13 cellular contexts compared by ENCODE assay signal in the genomic region with DNA sequence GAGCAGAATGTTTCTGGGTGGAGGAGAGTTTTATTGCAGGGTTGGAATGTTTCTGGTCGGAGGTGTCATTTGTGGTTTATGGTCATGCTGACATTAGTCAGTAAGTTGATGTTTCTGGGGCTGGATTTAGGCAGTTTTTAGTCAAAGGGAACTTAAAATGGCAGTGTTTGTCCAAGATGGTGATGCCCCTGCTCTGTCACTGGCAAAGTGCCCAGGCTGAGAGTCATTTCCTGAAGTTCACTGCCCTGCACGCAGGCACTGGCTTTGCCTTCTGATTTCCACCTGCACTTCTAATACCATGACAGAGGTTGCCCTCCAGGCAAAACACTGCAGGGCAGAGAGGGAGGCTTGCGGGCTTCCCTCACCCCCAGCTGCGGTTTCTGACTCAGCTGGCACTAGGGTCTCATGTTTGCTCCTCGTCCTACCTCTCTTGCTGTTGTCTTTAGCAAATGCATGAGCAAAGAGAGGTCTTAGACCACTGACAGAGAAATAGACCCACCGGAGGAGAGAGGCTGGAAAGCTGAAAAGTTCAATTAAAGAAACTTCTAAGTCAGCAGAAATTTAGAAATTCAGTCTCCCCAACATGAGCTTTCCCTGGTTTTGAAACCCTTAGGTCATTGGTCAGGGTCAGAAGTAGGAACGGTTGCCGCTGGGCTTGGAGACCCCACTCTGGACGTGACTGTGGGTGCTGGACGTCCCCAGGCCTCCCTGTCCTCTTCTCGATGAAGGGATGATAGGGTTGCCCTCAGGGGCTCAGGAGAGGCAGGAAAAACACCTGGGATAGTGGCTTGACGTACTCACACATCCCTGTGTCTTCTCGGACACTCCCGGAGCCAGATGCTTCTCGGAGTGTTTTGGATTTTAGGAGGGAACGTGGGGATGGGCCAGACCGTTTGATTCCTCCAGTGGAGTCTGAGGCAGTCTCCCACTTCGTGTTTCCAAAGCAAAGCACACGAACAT. TPM values are rescaled to one million over a fixed set of nuclear protein-coding genes. Genes with fewer than 3 reads are reported as not detected.
DNase-seq lines count a peak whose midpoint lies in the region; ATAC-seq and TF ChIP-seq lines count a peak whose summit lies in the region.
"Had no signal": no experiment of that assay in that cellular context is flagged by ENCODE, and none has a peak within 500 bp of the region (broad histone marks: within the 10 kb centered on the region; RNA-seq: fewer than 3 reads in every experiment).

No MANE protein-coding gene starts in this region.

- peak; percentile 59 for DNase-seq in activated CD4-positive, alpha-beta memory T cell treated with anti-CD3 and anti-CD28 coated beads for 36 hours
- DNase-seq in activated CD4-positive, alpha-beta memory T cell treated with anti-CD3 and anti-CD28 coated beads, Interleukin-2, amount 10 ng/mL, durations not matched to agents 7 days and 5 days, result no peak
- DNase-seq in MG63, result peak; percentile 92
- peak; percentile 34 to 86 for DNase-seq in cardiac fibroblast (ENCODE audit: low read depth in 2 of 2)
- DNase-seq in retinal pigment epithelial cell (ENCODE audit: low read depth), result peak; percentile 66
- DNase-seq in Kasumi-1 (lab: John Stamatoyannopoulos, UW), result no peak
- no peak for DNase-seq in uterus
- DNase-seq: right cardiac atrium; stimulated activated naive B cell treated with anti-CD40 and anti-IgM and Interleukin-4, amounts not matched to agents 10 μg/mL and 1 μg/mL and 100 μg/mL, for 72 hours; WERI-Rb-1 had no signal

- no peak overlapping the region for H3K4me3 ChIP-seq in MG63
- H3K4me3 ChIP-seq in cardiac fibroblast (replicated peaks in 1 of 2; ENCODE audit: low read depth in 2 of 2, low read length in 2 of 2), result no peak overlapping the region
- no peak overlapping the region for H3K4me3 ChIP-seq in retinal pigment epithelial cell (ENCODE audit: low read length)
- H3K4me3 ChIP-seq in uterus, result no peak overlapping the region

- no peaks in the 10 kb centered on the region for H3K27me3 ChIP-seq in MG63
- no peaks in the 10 kb centered on the region for H3K27me3 ChIP-seq in uterus

- no peak overlapping the region for H3K27ac ChIP-seq in uterus
- H3K27ac ChIP-seq: WERI-Rb-1 had no signal

- no peak for TF ChIP-seq POLR2A in uterus (IDR thresholded peaks at IDR 0.05)

- ATAC-seq in GM21423 (IDR thresholded peaks at IDR 0.05; ENCODE audit: unreplicated experiment), result no peak
- ATAC-seq: right cardiac atrium had no signal

- CTCF ChIA-PET in activated CD4-positive, alpha-beta memory T cell treated with anti-CD3 and anti-CD28 coated beads for 36 hours (lab: Charles Lee), result no interaction called here
- CTCF ChIA-PET in activated CD4-positive, alpha-beta memory T cell treated with anti-CD3 and anti-CD28 coated beads, Interleukin-2, amount 10 ng/mL, durations not matched to agents 7 days and 5 days (lab: Charles Lee), result no interaction called here

- H3K36me3 ChIP-seq in MG63, result no peaks in the 10 kb centered on the region
- no peaks in the 10 kb centered on the region for H3K36me3 ChIP-seq in uterus
- H3K36me3 ChIP-seq: WERI-Rb-1 had no signal

- no peak overlapping the region for H3K4me3 Mint-ChIP-seq in activated CD4-positive, alpha-beta memory T cell treated with anti-CD3 and anti-CD28 coated beads for 36 hours
- H3K4me3 Mint-ChIP-seq in activated CD4-positive, alpha-beta memory T cell treated with anti-CD3 and anti-CD28 coated beads, Interleukin-2, amount 10 ng/mL, durations not matched to agents 7 days and 5 days, result no peak overlapping the region
- H3K4me3 Mint-ChIP-seq: B cell; brain; stimulated activated naive B cell treated with anti-CD40 and anti-IgM and Interleukin-4, amounts not matched to agents 10 μg/mL and 1 μg/mL and 100 μg/mL, for 72 hours had no signal

- no peaks in the 10 kb centered on the region for H3K4me1 Mint-ChIP-seq in activated CD4-positive, alpha-beta memory T cell treated with anti-CD3 and anti-CD28 coated beads for 36 hours (ENCODE audit: low read depth)
- H3K4me1 Mint-ChIP-seq in activated CD4-positive, alpha-beta memory T cell treated with anti-CD3 and anti-CD28 coated beads, Interleukin-2, amount 10 ng/mL, durations not matched to agents 7 days and 5 days, result no peaks in the 10 kb centered on the region
- H3K4me1 Mint-ChIP-seq: B cell had no signal

- H3K27ac Mint-ChIP-seq in activated CD4-positive, alpha-beta memory T cell treated with anti-CD3 and anti-CD28 coated beads for 36 hours, result no peak overlapping the region
- H3K27ac Mint-ChIP-seq in activated CD4-positive, alpha-beta memory T cell treated with anti-CD3 and anti-CD28 coated beads, Interleukin-2, amount 10 ng/mL, durations not matched to agents 7 days and 5 days, result no peak overlapping the region
- H3K27ac Mint-ChIP-seq: B cell; brain; stimulated activated naive B cell treated with anti-CD40 and anti-IgM and Interleukin-4, amounts not matched to agents 10 μg/mL and 1 μg/mL and 100 μg/mL, for 72 hours had no signal

- H3K4me1 ChIP-seq in uterus, result no peaks in the 10 kb centered on the region

- H3K27me3 Mint-ChIP-seq in activated CD4-positive, alpha-beta memory T cell treated with anti-CD3 and anti-CD28 coated beads for 36 hours, result peaks cover 8% of the 10 kb centered on the region
- H3K27me3 Mint-ChIP-seq in activated CD4-positive, alpha-beta memory T cell treated with anti-CD3 and anti-CD28 coated beads, Interleukin-2, amount 10 ng/mL, durations not matched to agents 7 days and 5 days, result peaks cover 21% of the 10 kb centered on the region

- no peaks in the 10 kb centered on the region for H3K36me3 Mint-ChIP-seq in activated CD4-positive, alpha-beta memory T cell treated with anti-CD3 and anti-CD28 coated beads for 36 hours
- no peaks in the 10 kb centered on the region for H3K36me3 Mint-ChIP-seq in activated CD4-positive, alpha-beta memory T cell treated with anti-CD3 and anti-CD28 coated beads, Interleukin-2, amount 10 ng/mL, durations not matched to agents 7 days and 5 days (ENCODE audit: low read depth)
- H3K36me3 Mint-ChIP-seq: brain had no signal

- POLR2A ChIA-PET in activated CD4-positive, alpha-beta memory T cell treated with anti-CD3 and anti-CD28 coated beads for 36 hours (lab: Charles Lee), result interaction anchor here (0.7 kb wide), 1 partner anchor 497 kb away, joined by 3 read pairs; no protein-coding TSS in a partner anchor
- POLR2A ChIA-PET in activated CD4-positive, alpha-beta memory T cell treated with anti-CD3 and anti-CD28 coated beads, Interleukin-2, amount 10 ng/mL, durations not matched to agents 7 days and 5 days (lab: Charles Lee), result no interaction called here

- no peaks in the 10 kb centered on the region for H3K9me3 ChIP-seq in MG63
- H3K9me3 ChIP-seq in uterus, result no peaks in the 10 kb centered on the region

- H3K9me3 Mint-ChIP-seq in activated CD4-positive, alpha-beta memory T cell treated with anti-CD3 and anti-CD28 coated beads for 36 hours, result no peaks in the 10 kb centered on the region
- H3K9me3 Mint-ChIP-seq in activated CD4-positive, alpha-beta memory T cell treated with anti-CD3 and anti-CD28 coated beads, Interleukin-2, amount 10 ng/mL, durations not matched to agents 7 days and 5 days, result no peaks in the 10 kb centered on the region
- H3K9me3 Mint-ChIP-seq: stimulated activated naive B cell treated with anti-CD40 and anti-IgM and Interleukin-4, amounts not matched to agents 10 μg/mL and 1 μg/mL and 100 μg/mL, for 72 hours had no signal

- intact Hi-C loops in activated CD4-positive, alpha-beta memory T cell treated with anti-CD3 and anti-CD28 coated beads for 36 hours (cut with micrococcal nuclease), result no loop called here
- intact Hi-C loops in uterus (cut with DNase I; ENCODE audit: low total_unique reads), result no loop called here

- TF ChIP-seq CTCF in cardiac fibroblast (IDR thresholded peaks at IDR 0.05; ENCODE audit: low read depth, low read length) (no peak), retinal pigment epithelial cell (conservative IDR thresholded peaks at IDR 0.05; ENCODE audit: low read depth, low read length) (no peak), uterus (IDR thresholded peaks at IDR 0.05) (no peak)

RNA-seq across cellular contexts. Expression of a gene that starts 26.3 kb away (rescaled TPM):
- under 1 TPM; 0.61 to 0.88 TPM for total RNA-seq in activated CD4-positive, alpha-beta memory T cell treated with anti-CD3 and anti-CD28 coated beads for 36 hours
- total RNA-seq in activated CD4-positive, alpha-beta memory T cell treated with anti-CD3 and anti-CD28 coated beads, Interleukin-2, amount 10 ng/mL, durations not matched to agents 7 days and 5 days, result under 1 TPM; 0.63 to 0.91 TPM
- total RNA-seq in MG63 (2014; rRNA removed; shearing (Covaris generic); ENCODE audit: low replicate concordance), result 1.4 TPM in 1 of 2 replicates, not detected in the other
- total RNA-seq in uterus, result 100 to 1,000 TPM in 1 of 4 donors, 10 to 100 TPM in 2, 1 to 10 TPM in 1; 1.8 to 143 (median 33.2) TPM

Comparison
In these comparisons a context has a peak if more than half of its experiments do, and no peak if none do; other contexts are left out.
1. DNase-seq: peak in activated CD4-positive, alpha-beta memory T cell treated with anti-CD3 and anti-CD28 coated beads for 36 hours (single experiment), MG63 (single experiment), cardiac fibroblast (2 of 2) and retinal pigment epithelial cell (single experiment); none in activated CD4-positive, alpha-beta memory T cell treated with anti-CD3 and anti-CD28 coated beads, Interleukin-2, amount 10 ng/mL, durations not matched to agents 7 days and 5 days (single experiment), Kasumi-1 (0 of 2) and uterus (0 of 2).